Comparison of ENCODE assay signal across 8 cellular contexts in genomic region chr1:67832737-67833594, GRCh38. TPM values are rescaled to one million over a fixed set of nuclear protein-coding genes. Genes with fewer than 3 reads are reported as not detected.
A peak's percentile ranks its signal among the peaks of the same experiment; 100 is the strongest.
DNase-seq lines count a peak whose midpoint lies in the region; ATAC-seq and TF ChIP-seq lines count a peak whose summit lies in the region.

GNG12 (minus strand) TSS chr1:67833467; CDS start chr1:67707686, 125,781 bp downstream.

- peak within 1 kb of the TSS; percentile 72 for H3K4me3 Mint-ChIP-seq in activated T-cell treated with anti-CD3 and anti-CD28 coated beads, Interleukin-2, amount 50 U/mL, for 24 hours

- H3K4me2 ChIP-seq in KMS-11, result peak within 1 kb of the TSS; percentile 45

- no peaks in the 10 kb centered on the region for H3K36me3 ChIP-seq in KMS-11 (ENCODE audit: insufficient read depth)
- H3K36me3 ChIP-seq in upper lobe of left lung, result no peaks in the 10 kb centered on the region

- H4K20me1 ChIP-seq in KMS-11 (ENCODE audit: insufficient read depth), result no peaks in the 10 kb centered on the region

- H3K27me3 Mint-ChIP-seq in activated T-cell treated with anti-CD3 and anti-CD28 coated beads, Interleukin-2, amount 50 U/mL, for 24 hours, result peaks cover 75% of the 10 kb centered on the region

- peak within 1 kb of the TSS; percentile 88 for H3K4me3 ChIP-seq in AG10803 (ENCODE audit: low read length)
- no peak within 1 kb of the TSS for H3K4me3 ChIP-seq in KMS-11 (IDR thresholded peaks at IDR 0.05; ENCODE audit: insufficient read depth, low read depth, low read length)
- peak within 1 kb of the TSS; percentile 92 for H3K4me3 ChIP-seq in fibroblast of the aortic adventitia (ENCODE audit: low read depth, low read length)
- peak within 1 kb of the TSS; percentile 66 to 82 (median 72) for H3K4me3 ChIP-seq in upper lobe of left lung

- peak within 1 kb of the TSS; percentile 82 for H2AFZ ChIP-seq in KMS-11 (ENCODE audit: low read depth)

- peak in 1 of 4 donors; percentile 72 for TF ChIP-seq POLR2A in upper lobe of left lung (IDR thresholded peaks at IDR 0.05)

- peak; percentile 56 for ATAC-seq in GM18867 (IDR thresholded peaks at IDR 0.05; ENCODE audit: unreplicated experiment)
- peak; percentile 83 to 95 for ATAC-seq in upper lobe of left lung (ENCODE audit: low FRiP score in 2 of 2)
- no peak for ATAC-seq in HG03565 (IDR thresholded peaks at IDR 0.05; ENCODE audit: unreplicated experiment)

- H3K9me3 ChIP-seq in upper lobe of left lung, result no peaks in the 10 kb centered on the region

- H3K4me1 ChIP-seq in KMS-11 (ENCODE audit: low read depth, poor library complexity, severe bottlenecking) (no peaks in the 10 kb centered on the region), upper lobe of left lung (peaks cover 2 to 14% (median 9%) of the 10 kb centered on the region in 4 donors)

- no peak for TF ChIP-seq EP300 in upper lobe of left lung (IDR thresholded peaks at IDR 0.05)

- H3K79me2 ChIP-seq in KMS-11 (ENCODE audit: insufficient read depth, low read depth), result no peaks in the 10 kb centered on the region

- H3K36me3 Mint-ChIP-seq in activated T-cell treated with anti-CD3 and anti-CD28 coated beads, Interleukin-2, amount 50 U/mL, for 24 hours (ENCODE audit: low read depth), result no peaks in the 10 kb centered on the region

- 2% methylated on average over 46 to 81 of the region's 93 CpGs for whole genome bisulfite sequencing in upper lobe of left lung, 2 donors

- no peaks in the 10 kb centered on the region for H3K9me3 Mint-ChIP-seq in activated T-cell treated with anti-CD3 and anti-CD28 coated beads, Interleukin-2, amount 50 U/mL, for 24 hours

- TF ChIP-seq CTCF in AG10803 (conservative IDR thresholded peaks at IDR 0.05; ENCODE audit: low read length), result no peak
- TF ChIP-seq CTCF in KMS-11 (conservative IDR thresholded peaks at IDR 0.05; ENCODE audit: low read depth, low read length), result no peak
- TF ChIP-seq CTCF in fibroblast of the aortic adventitia (IDR thresholded peaks at IDR 0.05; ENCODE audit: insufficient read depth, low read length), result no peak
- TF ChIP-seq CTCF in upper lobe of left lung (IDR thresholded peaks at IDR 0.05), result peak in 1 of 6 experiments; percentile 8

- no peaks in the 10 kb centered on the region for H3K27me3 ChIP-seq in KMS-11 (ENCODE audit: insufficient read depth, low read depth)
- H3K27me3 ChIP-seq in upper lobe of left lung, result peaks cover 0 to 6% (median 0%) of the 10 kb centered on the region in 4 donors

- H3K27ac ChIP-seq in KMS-11, result no peak within 1 kb of the TSS
- peak within 1 kb of the TSS; percentile 82 to 92 (median 88) for H3K27ac ChIP-seq in upper lobe of left lung

- H3K27ac Mint-ChIP-seq in activated T-cell treated with anti-CD3 and anti-CD28 coated beads, Interleukin-2, amount 50 U/mL, for 24 hours, result no peak within 1 kb of the TSS

- DNase-seq in AG10803 (ENCODE audit: low read depth), result peak; percentile 77
- DNase-seq in activated T-cell treated with anti-CD3 and anti-CD28 coated beads, Interleukin-2, amount 50 U/mL, for 24 hours, result peak; percentile 50
- DNase-seq in fibroblast of the aortic adventitia (ENCODE audit: low read depth), result peak; percentile 70
- peak; percentile 82 for DNase-seq in myocyte (ENCODE audit: low read depth)
- peak; percentile 67 to 94 for DNase-seq in upper lobe of left lung

- H3K4me1 Mint-ChIP-seq in activated T-cell treated with anti-CD3 and anti-CD28 coated beads, Interleukin-2, amount 50 U/mL, for 24 hours (ENCODE audit: low read depth), result peaks cover 19% of the 10 kb centered on the region

- H3K9ac ChIP-seq in KMS-11, result peak within 1 kb of the TSS; percentile 18; the same call in 1 of the 2 replicates

RNA-seq across cellular contexts. Expression of gene GNG12, which starts in this region (rescaled TPM):
- total RNA-seq in fibroblast of the aortic adventitia (ENCODE audit: low replicate concordance) (91.1 and 455 TPM in 2 replicates), myocyte (60.5 and 62.6 TPM in 2 replicates), upper lobe of left lung (10 to 100 TPM; 14.3 to 54.6 (median 45.1) TPM)
- polyA plus RNA-seq in myocyte (2012), result 37.0 TPM
